In the genomic region with DNA sequence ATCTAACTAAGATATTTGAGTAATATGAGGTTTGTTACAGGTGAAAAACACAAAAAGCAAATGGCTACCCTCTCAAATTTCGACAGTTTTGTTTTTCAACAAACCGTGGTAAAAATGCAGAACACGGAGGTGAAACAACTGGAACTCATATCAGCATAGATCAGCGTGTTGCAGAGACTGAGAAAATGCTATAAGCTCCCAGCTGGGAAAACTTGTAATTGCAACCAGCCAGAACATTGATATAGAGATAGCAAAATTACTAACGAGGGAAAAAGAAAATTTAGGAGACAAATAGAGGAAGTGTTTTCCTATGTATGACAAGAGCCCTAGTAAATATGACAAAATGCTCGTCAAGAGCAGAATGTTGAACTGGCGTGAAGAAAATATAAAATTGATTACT, we compare ENCODE assay signal across 23 cellular contexts.
"Had no signal": no experiment of that assay in that cellular context is flagged by ENCODE, and none has a peak within 500 bp of the region (broad histone marks: within the 10 kb centered on the region; RNA-seq: fewer than 3 reads in every experiment).

No MANE protein-coding gene starts in this region.

- H3K4me1 Mint-ChIP-seq: activated B cell treated with CpG ODN at 0.5 μM for 24 hours; activated CD4-positive, alpha-beta T cell treated with anti-CD3 and anti-CD28 coated beads, Interleukin-2, amount 10 ng/mL, durations not matched to agents 24 days and 14 days; activated CD8-positive, alpha-beta memory T cell treated with anti-CD3 and anti-CD28 coated beads, Interleukin-2, amount 10 ng/mL, durations not matched to agents 7 days and 5 days; activated naive CD8-positive, alpha-beta T cell treated with anti-CD3 and anti-CD28 coated beads, Interleukin-2, amount 50 U/mL, for 24 hours; brain; T-helper 17 cell had no signal

- H3K27me3 Mint-ChIP-seq: activated B cell treated with CpG ODN at 0.5 μM for 24 hours; activated CD4-positive, alpha-beta T cell treated with anti-CD3 and anti-CD28 coated beads, Interleukin-2, amount 10 ng/mL, durations not matched to agents 24 days and 14 days; activated CD8-positive, alpha-beta memory T cell treated with anti-CD3 and anti-CD28 coated beads, Interleukin-2, amount 10 ng/mL, durations not matched to agents 7 days and 5 days; activated naive CD8-positive, alpha-beta T cell treated with anti-CD3 and anti-CD28 coated beads, Interleukin-2, amount 50 U/mL, for 24 hours; activated T-cell treated with anti-CD3 and anti-CD28 coated beads, Interleukin-2, amount 50 U/mL, for 24 hours; brain; T-helper 17 cell had no signal

- H3K4me3 Mint-ChIP-seq: activated B cell treated with CpG ODN at 0.5 μM for 24 hours; activated CD4-positive, alpha-beta T cell treated with anti-CD3 and anti-CD28 coated beads, Interleukin-2, amount 10 ng/mL, durations not matched to agents 24 days and 14 days; activated CD8-positive, alpha-beta memory T cell treated with anti-CD3 and anti-CD28 coated beads, Interleukin-2, amount 10 ng/mL, durations not matched to agents 7 days and 5 days; activated naive CD8-positive, alpha-beta T cell treated with anti-CD3 and anti-CD28 coated beads, Interleukin-2, amount 50 U/mL, for 24 hours; activated T-cell treated with anti-CD3 and anti-CD28 coated beads, Interleukin-2, amount 50 U/mL, for 24 hours; brain; T-helper 17 cell had no signal

- DNase-seq: activated B cell treated with CpG ODN at 0.5 μM for 24 hours; activated CD4-positive, alpha-beta T cell treated with anti-CD3 and anti-CD28 coated beads for 1 hour; activated CD4-positive, alpha-beta T cell treated with anti-CD3 and anti-CD28 coated beads, Interleukin-2, amount 10 ng/mL, durations not matched to agents 24 days and 14 days; activated CD4-positive, alpha-beta T cell treated with anti-CD3 and anti-CD28 coated beads, Interleukin-2, amount 50 U/mL, for 48 hours; activated CD8-positive, alpha-beta memory T cell treated with anti-CD3 and anti-CD28 coated beads, Interleukin-2, amount 10 ng/mL, durations not matched to agents 7 days and 5 days; activated effector memory CD4-positive, alpha-beta T cell treated with anti-CD3 and anti-CD28 coated beads, Interleukin-2, amount 50 U/mL, for 16 hours; activated naive CD4-positive, alpha-beta T cell treated with Interleukin-2 at 50 U/mL for 16 hours; activated naive CD8-positive, alpha-beta T cell treated with anti-CD3 and anti-CD28 coated beads, Interleukin-2, amount 50 U/mL, for 24 hours; activated T-cell treated with anti-CD3 and anti-CD28 coated beads, Interleukin-2, amount 50 U/mL, for 24 hours; amygdala; MM.1S; NCI-H1105; NCI-H1436; NCI-H1694 treated with DMSO at 0.1 percent for 48 hours; NCI-H2171 treated with DMSO at 0.1 percent for 48 hours; NCI-H226; NCI-H69; SIG-M5; T-helper 17 cell; T-helper 9 cell had no signal

- H3K36me3 ChIP-seq: cardiac muscle cell had no signal

- H3K27me3 ChIP-seq: cardiac muscle cell had no signal

- H3K27ac Mint-ChIP-seq: activated B cell treated with CpG ODN at 0.5 μM for 24 hours; activated CD4-positive, alpha-beta T cell treated with anti-CD3 and anti-CD28 coated beads, Interleukin-2, amount 10 ng/mL, durations not matched to agents 24 days and 14 days; activated CD8-positive, alpha-beta memory T cell treated with anti-CD3 and anti-CD28 coated beads, Interleukin-2, amount 10 ng/mL, durations not matched to agents 7 days and 5 days; activated naive CD4-positive, alpha-beta T cell treated with anti-CD3 and anti-CD28 coated beads, Interleukin-2, amount 50 U/mL, for 72 hours; activated naive CD8-positive, alpha-beta T cell treated with anti-CD3 and anti-CD28 coated beads, Interleukin-2, amount 50 U/mL, for 24 hours; activated T-cell treated with anti-CD3 and anti-CD28 coated beads, Interleukin-2, amount 50 U/mL, for 24 hours; brain; T-helper 17 cell had no signal

- H3K27ac ChIP-seq: cardiac muscle cell had no signal

- H3K9me3 Mint-ChIP-seq: activated CD4-positive, alpha-beta T cell treated with anti-CD3 and anti-CD28 coated beads, Interleukin-2, amount 10 ng/mL, durations not matched to agents 24 days and 14 days; brain had no signal

- H3K36me3 Mint-ChIP-seq: activated CD8-positive, alpha-beta memory T cell treated with anti-CD3 and anti-CD28 coated beads, Interleukin-2, amount 10 ng/mL, durations not matched to agents 7 days and 5 days; activated naive CD4-positive, alpha-beta T cell treated with anti-CD3 and anti-CD28 coated beads, Interleukin-2, amount 50 U/mL, for 72 hours; brain had no signal

- H3K4me3 ChIP-seq: cardiac muscle cell had no signal

- ATAC-seq: activated CD8-positive, alpha-beta memory T cell treated with anti-CD3 and anti-CD28 coated beads, Interleukin-2, amount 10 ng/mL, durations not matched to agents 7 days and 5 days; activated naive CD4-positive, alpha-beta T cell treated with anti-CD3 and anti-CD28 coated beads, Interleukin-2, amount 50 U/mL, for 72 hours; activated naive CD8-positive, alpha-beta T cell treated with anti-CD3 and anti-CD28 coated beads, Interleukin-2, amount 50 U/mL, for 24 hours; T-helper 17 cell had no signal
